ENCODE assay signal across 9 cellular contexts in the genomic region with DNA sequence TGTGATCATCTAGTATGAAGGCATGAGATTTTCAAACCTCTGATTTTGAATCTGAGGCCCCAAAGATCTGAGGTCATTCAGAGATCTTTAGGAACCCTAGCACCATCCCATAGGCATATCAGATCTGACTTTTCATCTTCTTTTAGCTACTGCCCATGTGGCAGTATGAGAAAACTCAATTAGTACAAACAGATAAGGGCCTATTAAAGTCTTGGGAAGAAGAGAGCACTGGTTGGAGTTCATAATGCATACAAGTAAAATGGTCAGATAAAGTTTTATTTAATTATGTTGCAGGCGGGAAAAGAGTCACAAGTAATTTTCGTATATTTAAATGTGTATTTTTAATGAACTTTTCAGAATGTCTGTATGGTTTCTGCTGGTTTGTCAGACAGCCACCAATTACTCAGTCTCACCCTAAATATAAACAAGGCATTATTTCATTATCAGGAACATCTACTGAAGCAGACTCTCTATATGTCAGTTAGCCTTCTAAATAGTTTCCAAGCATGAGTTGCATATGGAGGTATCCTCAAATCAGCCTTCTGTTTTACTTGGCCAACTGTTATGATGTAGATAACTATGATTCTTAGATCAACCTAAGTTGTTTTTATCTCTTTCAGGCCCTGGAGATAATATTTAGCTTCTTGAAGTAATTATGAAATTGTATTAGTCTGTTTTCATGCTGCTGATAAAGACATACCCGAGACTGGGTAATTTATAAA.
"Had no signal": no experiment of that assay in that cellular context is flagged by ENCODE, and none has a peak within 500 bp of the region (broad histone marks: within the 10 kb centered on the region; RNA-seq: fewer than 3 reads in every experiment).

No MANE protein-coding gene starts in this region.

- ATAC-seq: HCT116, HepG2 had no signal

- H3K27ac Mint-ChIP-seq: HFFc6, IgD-negative memory B cell had no signal

- H3K9me3 Mint-ChIP-seq: HFFc6, IgD-negative memory B cell had no signal

- H3K27ac ChIP-seq: HL-60 had no signal

- H3K36me3 ChIP-seq: HAP-1 had no signal

- DNase-seq: GOT3, H7, HFFc6, KBM-7 had no signal

- H3K4me3 Mint-ChIP-seq: HFFc6, IgD-negative memory B cell had no signal

- H3K9me3 ChIP-seq: HAP-1 had no signal
